Comparison of ENCODE assay signal across 14 cellular contexts in genomic region chr5:14110680-14111079, GRCh38. TPM values are rescaled to one million over a fixed set of nuclear protein-coding genes. Genes with fewer than 3 reads are reported as not detected.
DNase-seq lines count a peak whose midpoint lies in the region; ATAC-seq and TF ChIP-seq lines count a peak whose summit lies in the region.
"Had no signal": no experiment of that assay in that cellular context is flagged by ENCODE, and none has a peak within 500 bp of the region (broad histone marks: within the 10 kb centered on the region; RNA-seq: fewer than 3 reads in every experiment).

No MANE protein-coding gene starts in this region.

- TF ChIP-seq CTCF in AG09309 (IDR thresholded peaks at IDR 0.05; ENCODE audit: control insufficient read depth, insufficient read depth, low read depth, low read length, missing control alignments) (no peak), brain microvascular endothelial cell (IDR thresholded peaks at IDR 0.05; ENCODE audit: low read depth, low read length, missing control alignments) (no peak), left lung (IDR thresholded peaks at IDR 0.05) (no peak), psoas muscle (IDR thresholded peaks at IDR 0.05) (no peak)

- peak; percentile 94 for DNase-seq in AG09309 (ENCODE audit: low read depth)
- peak; percentile 64 for DNase-seq in LHCN-M2 (ENCODE audit: low read depth)
- DNase-seq in brain microvascular endothelial cell: peak; percentile 60
- DNase-seq in left lung: no peak
- DNase-seq in psoas muscle: no peak
- no peak for DNase-seq in NCI-H1105 (lab: John Stamatoyannopoulos, UW)
- DNase-seq: activated CD4-positive, alpha-beta T cell treated with anti-CD3 and anti-CD28 coated beads for 1 hour; colonic mucosa; midbrain; NCI-H1417 treated with DMSO at 0.1 percent for 48 hours; NCI-H510A had no signal

- 76 to 92% (median 83%) methylated on average over 4 of the region's 4 CpGs for WGBS in psoas muscle, 3 donors

- H3K27me3 ChIP-seq in brain microvascular endothelial cell (replicated peaks) (no peaks in the 10 kb centered on the region), left lung (no peaks in the 10 kb centered on the region), psoas muscle (ENCODE audit: insufficient read depth in 3 of 3, low read length in 2 of 3) (no peaks in the 10 kb centered on the region)
- H3K27me3 ChIP-seq: colonic mucosa had no signal

- in situ Hi-C loops in brain microvascular endothelial cell (cut with HindIII; ENCODE audit: low pct_ligation_motif_present, low sequenced_read_pairs): no loop called here

- peak overlapping the region; percentile 74 for H3K27ac ChIP-seq in brain microvascular endothelial cell
- H3K27ac ChIP-seq in left lung: no peak overlapping the region
- H3K27ac ChIP-seq in psoas muscle: no peak overlapping the region
- H3K27ac ChIP-seq: colonic mucosa, parathyroid adenoma had no signal

- H3K4me1 ChIP-seq in left lung (peaks cover 0 to 29% of the 10 kb centered on the region in 2 donors), psoas muscle (no peaks in the 10 kb centered on the region)
- H3K4me1 ChIP-seq: colonic mucosa, parathyroid adenoma had no signal

- intact Hi-C loops in left lung (cut with DNase I) (loop anchor here in 1 of 2 donors (10.0 kb wide), 1 partner anchor 164 kb away; no protein-coding TSS in a partner anchor), psoas muscle (cut with DNase I) (no loop called here)

- H3K36me3 ChIP-seq in brain microvascular endothelial cell (replicated peaks) (no peaks in the 10 kb centered on the region), left lung (no peaks in the 10 kb centered on the region), psoas muscle (ENCODE audit: insufficient read depth in 1 of 2, low read depth in 1 of 2) (no peaks in the 10 kb centered on the region)
- H3K36me3 ChIP-seq: colonic mucosa had no signal

- H3K4me3 ChIP-seq in AG09309 (ENCODE audit: control insufficient read depth, low read depth, low read length) (no peak overlapping the region), brain microvascular endothelial cell (ENCODE audit: low read depth, low read length) (no peak overlapping the region), left lung (no peak overlapping the region), psoas muscle (no peak overlapping the region)
- H3K4me3 ChIP-seq: colonic mucosa had no signal

- H3K9me3 ChIP-seq in left lung: no peaks in the 10 kb centered on the region
- H3K9me3 ChIP-seq in psoas muscle: no peaks in the 10 kb centered on the region
- H3K9me3 ChIP-seq: colonic mucosa had no signal

- ATAC-seq in left lung: peak; percentile 12
- ATAC-seq in GM19023 (IDR thresholded peaks at IDR 0.05; ENCODE audit: unreplicated experiment): no peak
- no peak for ATAC-seq in HG02642 (IDR thresholded peaks at IDR 0.05; ENCODE audit: poor library complexity, unreplicated experiment)
- no peak for ATAC-seq in psoas muscle

RNA-seq across cellular contexts. Expression of gene TRIO, which starts 32.5 kb away (rescaled TPM):
- total RNA-seq in LHCN-M2 (2014; rRNA removed): 168 and 195 TPM in 2 replicates
- polyA plus RNA-seq in LHCN-M2 (2012): 99.4 TPM
- total RNA-seq in left lung: 100 to 1,000 TPM; 122 to 151 TPM
- total RNA-seq in psoas muscle: 10 to 100 TPM; 35.0 to 77.5 (median 51.7) TPM
- 10 to 100 TPM; 18.5 to 31.7 (median 19.4) TPM for polyA plus RNA-seq in psoas muscle

Comparison
In these comparisons a context has a peak if more than half of its experiments do, and no peak if none do; other contexts are left out.
1. DNase-seq: peak in AG09309 (single experiment), LHCN-M2 (single experiment) and brain microvascular endothelial cell (single experiment); none in left lung (0 of 2), psoas muscle (0 of 2) and NCI-H1105 (single experiment).